8 cellular contexts compared by ENCODE assay signal in genomic region chrX:101550362-101550761, GRCh38. TPM values are rescaled to one million over a fixed set of nuclear protein-coding genes. Genes with fewer than 3 reads are reported as not detected.
DNase-seq lines count a peak whose midpoint lies in the region; ATAC-seq and TF ChIP-seq lines count a peak whose summit lies in the region.

Gene ARMCX1, plus strand, starts transcription at chrX:101550547. Its CDS starts 2,384 bp downstream, at chrX:101552931.

- H3K4me3 ChIP-seq in ectodermal cell (ENCODE audit: insufficient read depth, low read depth, low read length), result peak within 1 kb of the TSS; percentile 56
- peak within 1 kb of the TSS; percentile 71 for H3K4me3 ChIP-seq in smooth muscle cell

- peak within 1 kb of the TSS; percentile 66 for H3K4me3 Mint-ChIP-seq in T-helper 2 cell treated with Interferon-gamma antibody and Interleukin-4, amounts not matched to agents 5 μg/mL and 100 μg/mL, for 36 hours

- H2AFZ ChIP-seq in smooth muscle cell (ENCODE audit: low read depth), result peak within 1 kb of the TSS; percentile 46

- H3K4me2 ChIP-seq in smooth muscle cell, result peak within 1 kb of the TSS; percentile 89

- H3K36me3 ChIP-seq in ectodermal cell (ENCODE audit: control insufficient read depth, insufficient read depth, low read length) (peaks cover 5% of the 10 kb centered on the region), smooth muscle cell (ENCODE audit: low read depth) (no peaks in the 10 kb centered on the region)

- peak within 1 kb of the TSS; percentile 82 for H3K9ac ChIP-seq in smooth muscle cell (ENCODE audit: low read depth)

- H3K4me1 Mint-ChIP-seq in T-helper 2 cell treated with Interferon-gamma antibody and Interleukin-4, amounts not matched to agents 5 μg/mL and 100 μg/mL, for 36 hours (ENCODE audit: low read depth), result peaks cover 3% of the 10 kb centered on the region

- H3K9me3 Mint-ChIP-seq in T-helper 2 cell treated with Interferon-gamma antibody and Interleukin-4, amounts not matched to agents 5 μg/mL and 100 μg/mL, for 36 hours, result no peaks in the 10 kb centered on the region

- H3K4me1 ChIP-seq in ectodermal cell (ENCODE audit: control insufficient read depth, insufficient read depth, low read length), result no peaks in the 10 kb centered on the region
- H3K4me1 ChIP-seq in smooth muscle cell (ENCODE audit: low read depth), result no peaks in the 10 kb centered on the region

- H3K9me3 ChIP-seq in ectodermal cell (ENCODE audit: control insufficient read depth, low read length), result no peaks in the 10 kb centered on the region
- no peaks in the 10 kb centered on the region for H3K9me3 ChIP-seq in smooth muscle cell (replicated peaks; ENCODE audit: low read depth)

- H4K20me1 ChIP-seq in smooth muscle cell (ENCODE audit: low read depth), result no peaks in the 10 kb centered on the region

- H3F3A ChIP-seq in smooth muscle cell (ENCODE audit: low read depth), result no peaks in the 10 kb centered on the region

- H3K27ac ChIP-seq in ectodermal cell (ENCODE audit: insufficient read depth, low read depth, low read length, poor library complexity, severe bottlenecking) (peak within 1 kb of the TSS; percentile 92), layer of hippocampus (ENCODE audit: low read depth, low read length) (peak within 1 kb of the TSS; percentile 75), smooth muscle cell (ENCODE audit: low read depth) (peak within 1 kb of the TSS; percentile 80)

- H3K27ac Mint-ChIP-seq in T-helper 2 cell treated with Interferon-gamma antibody and Interleukin-4, amounts not matched to agents 5 μg/mL and 100 μg/mL, for 36 hours, result no peak within 1 kb of the TSS

- 2 to 3% methylated on average over 18 to 20 of the region's 20 CpGs for WGBS in ectodermal cell, 2 experiments
- WGBS in smooth muscle cell (ENCODE audit: low lambda C conversion rate), result 58% methylated on average over 20 of the region's 20 CpGs

- DNase-seq in AML-193 (lab: John Stamatoyannopoulos, UW) (peak; percentile 46 to 50), smooth muscle cell (lab: John Stamatoyannopoulos, UW; ENCODE audit: unreplicated experiment) (peak; percentile 13), NCI-H526 treated with DMSO at 0.1 percent for 48 hours (lab: John Stamatoyannopoulos, UW) (no peak), SIG-M5 (lab: John Stamatoyannopoulos, UW) (no peak)
- no peak for DNase-seq in T-helper 2 cell treated with Interferon-gamma antibody and Interleukin-4, amounts not matched to agents 5 μg/mL and 100 μg/mL, for 36 hours (ENCODE audit: low spot score)

- ATAC-seq in HG03039 (IDR thresholded peaks at IDR 0.05; ENCODE audit: unreplicated experiment), result peak; percentile 46

- no peak for TF ChIP-seq CTCF in smooth muscle cell (IDR thresholded peaks at IDR 0.05; ENCODE audit: borderline replicate concordance, insufficient read depth, poor library complexity, severe bottlenecking)

- H3K27me3 Mint-ChIP-seq in T-helper 2 cell treated with Interferon-gamma antibody and Interleukin-4, amounts not matched to agents 5 μg/mL and 100 μg/mL, for 36 hours (ENCODE audit: low read depth), result peaks cover 15% of the 10 kb centered on the region

- H3K36me3 Mint-ChIP-seq in T-helper 2 cell treated with Interferon-gamma antibody and Interleukin-4, amounts not matched to agents 5 μg/mL and 100 μg/mL, for 36 hours (ENCODE audit: low read depth), result no peaks in the 10 kb centered on the region

- no peaks in the 10 kb centered on the region for H3K79me2 ChIP-seq in smooth muscle cell (ENCODE audit: low read depth)

- no peaks in the 10 kb centered on the region for H3K27me3 ChIP-seq in ectodermal cell (ENCODE audit: control insufficient read depth, insufficient read depth, low read length, poor library complexity, severe bottlenecking)
- H3K27me3 ChIP-seq in layer of hippocampus (ENCODE audit: control insufficient read depth, insufficient read depth, low read length), result no peaks in the 10 kb centered on the region
- H3K27me3 ChIP-seq in smooth muscle cell (ENCODE audit: low read depth), result no peaks in the 10 kb centered on the region

RNA-seq across cellular contexts. Expression of gene ARMCX1, which starts in this region (rescaled TPM):
- 42.4 TPM for polyA plus RNA-seq in ectodermal cell (2013, experiment 1 of 4)
- 46.1 TPM for polyA plus RNA-seq in ectodermal cell (2013, experiment 2 of 4)
- 36.4 TPM for polyA plus RNA-seq in ectodermal cell (2013, experiment 3 of 4)
- 38.1 TPM for polyA plus RNA-seq in ectodermal cell (2013, experiment 4 of 4)
- 40.7 and 47.5 TPM in 2 replicates for total RNA-seq in smooth muscle cell
- 28.9 and 35.4 TPM in 2 replicates for polyA plus RNA-seq in smooth muscle cell

Comparison
In these comparisons a context has a peak if more than half of its experiments do, and no peak if none do; other contexts are left out.
1. DNase-seq: peak in AML-193 (2 of 2) and smooth muscle cell (single experiment); none in T-helper 2 cell treated with Interferon-gamma antibody and Interleukin-4, amounts not matched to agents 5 μg/mL and 100 μg/mL, for 36 hours (single experiment), NCI-H526 treated with DMSO at 0.1 percent for 48 hours (single experiment) and SIG-M5 (single experiment).
2. Peak in every context shown above with its lines, with median percentiles within 50 percentile points of each other: H3K27ac ChIP-seq.